ENCODE assay signal across 8 cellular contexts in the genomic region with DNA sequence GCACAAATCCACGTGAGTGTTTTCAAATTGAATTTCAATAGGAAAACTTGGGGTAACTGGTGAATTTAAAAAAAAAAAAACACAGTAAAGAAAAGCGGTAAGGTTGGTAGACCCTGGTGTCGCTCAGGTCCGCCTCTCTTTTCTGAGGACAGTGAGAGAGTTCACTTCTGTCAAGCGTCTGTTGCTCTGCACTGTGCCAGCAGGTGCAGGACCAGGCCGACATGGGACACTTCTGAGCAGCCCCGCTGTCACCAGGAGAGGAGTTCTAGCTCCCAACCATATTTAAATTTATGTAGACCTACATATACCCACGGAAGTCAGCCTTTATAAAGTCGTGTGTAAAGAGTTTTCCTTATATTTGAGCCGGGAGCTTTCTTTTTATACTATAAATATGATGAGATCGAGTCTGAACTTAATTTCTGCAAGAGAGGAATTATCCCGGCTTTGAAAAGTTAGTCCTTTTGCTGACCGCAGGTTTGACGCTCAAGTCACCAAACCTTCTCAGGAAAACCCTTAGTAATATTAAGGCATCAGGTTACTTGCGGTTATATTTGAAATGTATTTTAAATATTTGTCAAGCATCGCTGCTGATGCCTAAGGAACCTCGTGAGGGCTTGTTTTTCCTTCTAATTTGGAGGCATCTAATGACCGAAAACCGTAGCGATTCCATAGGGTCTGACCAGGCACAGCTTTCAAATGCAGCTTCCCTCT. TPM values are rescaled to one million over a fixed set of nuclear protein-coding genes. Genes with fewer than 3 reads are reported as not detected.
DNase-seq lines count a peak whose midpoint lies in the region; ATAC-seq and TF ChIP-seq lines count a peak whose summit lies in the region.

No MANE protein-coding gene starts in this region.

- ATAC-seq in GM21381 (IDR thresholded peaks at IDR 0.05; ENCODE audit: unreplicated experiment) (peak; percentile 38), left colon (peak; percentile 37)

- TF ChIP-seq CTCF in stomach (IDR thresholded peaks at IDR 0.05) (no peak), osteoblast (IDR thresholded peaks at IDR 0.05; ENCODE audit: extremely low read depth, low read depth, low read length) (no peak)

- H3K4me2 ChIP-seq in osteoblast (ENCODE audit: insufficient read depth, low read length) = no peak overlapping the region

- H3K27ac ChIP-seq in stomach (peak overlapping the region; percentile 70 to 88 (median 77)), osteoblast (ENCODE audit: low read depth, low read length) (no peak overlapping the region)

- intact Hi-C loops in left colon (cut with DNase I, micrococcal nuclease) = no loop called here
- intact Hi-C loops in stomach (cut with DNase I; ENCODE audit: low total_unique reads) = no loop called here

- no peak for TF ChIP-seq POLR2A in stomach (IDR thresholded peaks at IDR 0.05)

- no peaks in the 10 kb centered on the region for H3K79me2 ChIP-seq in osteoblast (ENCODE audit: insufficient read depth, low read length)

- H3K36me3 ChIP-seq in stomach (no peaks in the 10 kb centered on the region), osteoblast (ENCODE audit: insufficient read depth, low read length) (no peaks in the 10 kb centered on the region)

- no peaks in the 10 kb centered on the region for H4K20me1 ChIP-seq in osteoblast (ENCODE audit: insufficient read depth, low read length)

- WGBS in stomach, 5 donors = 11 to 16% (median 13%) methylated on average over 20 of the region's 20 CpGs

- H3K4me3 ChIP-seq in stomach (peak overlapping the region; percentile 45 to 65 (median 55)), osteoblast (ENCODE audit: insufficient read depth, low read length) (no peak overlapping the region)

- H2AFZ ChIP-seq in osteoblast (ENCODE audit: low read length) = no peak overlapping the region

- peaks cover 0 to 71% (median 33%) of the 10 kb centered on the region in 3 donors for H3K27me3 ChIP-seq in stomach
- H3K27me3 ChIP-seq in osteoblast (ENCODE audit: insufficient read depth, low read length) = peaks cover 33% of the 10 kb centered on the region

- H3K9me3 ChIP-seq in stomach (no peaks in the 10 kb centered on the region), osteoblast (ENCODE audit: low read depth, low read length) (no peaks in the 10 kb centered on the region)

- TF ChIP-seq EP300 in stomach (IDR thresholded peaks at IDR 0.05) = no peak

- DNase-seq in GF-D8 (lab: John Stamatoyannopoulos, UW) (peak; percentile 63), KG1 (lab: John Stamatoyannopoulos, UW) (peak; percentile 61), activated T-helper 1 cell treated with Interleukin-2 at 50 U/mL for 16 hours (ENCODE audit: low read depth) (peak; percentile 52), left colon (peak in 1 of 2 donors; percentile 50), stomach (no peak), osteoblast (ENCODE audit: insufficient read length, low spot score, missing footprints) (no peak), hippocampal formation (lab: John Stamatoyannopoulos, UW) (no peak)

- H3K4me1 ChIP-seq in stomach (peaks cover 0 to 18% (median 12%) of the 10 kb centered on the region in 4 donors), osteoblast (ENCODE audit: insufficient read depth, low read length) (no peaks in the 10 kb centered on the region)

RNA-seq across cellular contexts. Expression of a gene that starts 0.6 kb away (rescaled TPM):
- total RNA-seq in left colon (10 to 100 TPM in 1 of 2 donors, 1 to 10 TPM in 1; 5.6 to 11.2 TPM), stomach (100 to 1,000 TPM in 1 of 5 donors, 10 to 100 TPM in 3, 1 to 10 TPM in 1; 4.5 to 139 (median 14.0) TPM), osteoblast (under 0.01 TPM in 1 of 2 replicates, not detected in the other)
- polyA plus RNA-seq in stomach = 1 to 10 TPM; 1.5 to 6.4 (median 1.8) TPM

Comparison
In these comparisons a context has a peak if more than half of its experiments do, and no peak if none do; other contexts are left out.
1. DNase-seq: peak in GF-D8 (single experiment), KG1 (single experiment) and activated T-helper 1 cell treated with Interleukin-2 at 50 U/mL for 16 hours (single experiment); none in stomach (single experiment), osteoblast (single experiment) and hippocampal formation (0 of 2).